ENCODE assay signal across 8 cellular contexts in the genomic region with DNA sequence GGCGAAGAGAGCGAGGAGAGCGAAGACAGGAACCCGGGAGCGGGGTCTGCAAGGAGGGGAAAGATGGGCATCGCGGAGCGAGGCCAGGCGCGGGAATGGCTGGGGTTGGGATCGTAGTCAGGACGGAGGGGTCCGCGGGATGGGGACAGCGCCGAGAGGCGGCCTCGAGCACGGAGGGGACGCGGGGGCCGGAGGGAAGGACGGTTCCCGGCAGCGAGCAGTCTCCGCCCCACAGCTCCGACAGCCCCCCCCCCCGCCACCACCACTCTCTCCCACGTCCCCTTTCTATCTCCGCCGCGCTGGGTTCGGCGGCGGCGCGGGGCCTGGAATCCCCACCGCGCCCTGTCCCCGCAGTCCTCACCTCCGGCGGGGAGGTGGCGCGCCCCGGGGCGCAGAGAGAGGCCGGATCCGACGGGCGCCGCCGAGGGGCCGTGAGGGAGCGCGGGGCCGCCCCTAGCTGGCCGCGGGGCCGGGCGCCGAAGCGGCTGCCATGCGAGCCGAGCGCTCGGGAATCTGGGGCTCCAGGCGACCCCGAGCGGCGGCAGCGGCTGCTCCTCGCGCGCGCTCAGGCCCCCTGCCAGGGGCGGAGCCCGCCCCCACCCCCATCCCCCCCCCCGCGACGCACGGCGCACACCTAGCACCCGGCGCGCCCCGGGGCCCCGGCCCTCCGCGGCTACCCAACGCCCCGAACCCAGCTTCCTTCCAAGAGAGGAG. TPM values are rescaled to one million over a fixed set of nuclear protein-coding genes. Genes with fewer than 3 reads are reported as not detected.
DNase-seq lines count a peak whose midpoint lies in the region; ATAC-seq, FAIRE-seq and TF ChIP-seq lines count a peak whose summit lies in the region.

A gene with protein sequence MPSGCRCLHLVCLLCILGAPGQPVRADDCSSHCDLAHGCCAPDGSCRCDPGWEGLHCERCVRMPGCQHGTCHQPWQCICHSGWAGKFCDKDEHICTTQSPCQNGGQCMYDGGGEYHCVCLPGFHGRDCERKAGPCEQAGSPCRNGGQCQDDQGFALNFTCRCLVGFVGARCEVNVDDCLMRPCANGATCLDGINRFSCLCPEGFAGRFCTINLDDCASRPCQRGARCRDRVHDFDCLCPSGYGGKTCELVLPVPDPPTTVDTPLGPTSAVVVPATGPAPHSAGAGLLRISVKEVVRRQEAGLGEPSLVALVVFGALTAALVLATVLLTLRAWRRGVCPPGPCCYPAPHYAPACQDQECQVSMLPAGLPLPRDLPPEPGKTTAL (minus strand): TSS at position 515 of the 714 bp plus-strand sequence. CDS start 723 bp downstream, outside the sequence.

- DNase-seq in D721Med (ENCODE audit: insufficient read length, low spot score) (peak; percentile 56), HPDE6-E6E7 (ENCODE audit: extremely low spot score) (peak; percentile 33), myocyte (ENCODE audit: low read depth) (peak; percentile 12), tibial artery (no peak), kidney glomerular epithelial cell (lab: John Stamatoyannopoulos, UW) (no peak)
- DNase-seq in activated CD4-positive, alpha-beta T cell treated with anti-CD3 and anti-CD28 coated beads, Interleukin-2, amount 10 ng/mL, durations not matched to agents 7 days and 5 days: peak; percentile 12

- no peaks in the 10 kb centered on the region for H3K9me3 Mint-ChIP-seq in activated CD4-positive, alpha-beta T cell treated with anti-CD3 and anti-CD28 coated beads, Interleukin-2, amount 10 ng/mL, durations not matched to agents 7 days and 5 days

- peaks cover 11% of the 10 kb centered on the region for H3K36me3 Mint-ChIP-seq in activated CD4-positive, alpha-beta T cell treated with anti-CD3 and anti-CD28 coated beads, Interleukin-2, amount 10 ng/mL, durations not matched to agents 7 days and 5 days (ENCODE audit: low read depth)

- peak within 1 kb of the TSS; percentile 48 for H3K9ac ChIP-seq in endocrine pancreas (ENCODE audit: control insufficient read depth, insufficient read depth, low read length)

- TF ChIP-seq CTCF in D721Med (IDR thresholded peaks at IDR 0.05; ENCODE audit: insufficient read depth, missing control alignments) (no peak), tibial artery (IDR thresholded peaks at IDR 0.05) (no peak)

- H3K27me3 ChIP-seq in endocrine pancreas (ENCODE audit: control insufficient read depth, insufficient read depth, low read length) (no peaks in the 10 kb centered on the region), tibial artery (peaks cover 0 to 43% of the 10 kb centered on the region in 2 donors)

- no peak for FAIRE-seq in D721Med (lab: Jason Lieb, UNC)

- CTCF ChIA-PET in activated CD4-positive, alpha-beta T cell treated with anti-CD3 and anti-CD28 coated beads, Interleukin-2, amount 10 ng/mL, durations not matched to agents 7 days and 5 days (lab: Charles Lee): interaction anchor here (0.8 to 2.4 kb wide), 3 partner anchors 9 to 52 kb away, joined by 3 to 16 read pairs (median 5); no protein-coding TSS in a partner anchor

- ATAC-seq in GM18867 (IDR thresholded peaks at IDR 0.05; ENCODE audit: unreplicated experiment): no peak

- H3K36me3 ChIP-seq in endocrine pancreas (ENCODE audit: control insufficient read depth, insufficient read depth, low read length) (peaks cover 4% of the 10 kb centered on the region), tibial artery (peaks cover 6 to 21% (median 15%) of the 10 kb centered on the region in 3 donors)

- H3K9me3 ChIP-seq in endocrine pancreas (ENCODE audit: control insufficient read depth, low read length) (no peaks in the 10 kb centered on the region), tibial artery (no peaks in the 10 kb centered on the region)

- POLR2A ChIA-PET in activated CD4-positive, alpha-beta T cell treated with anti-CD3 and anti-CD28 coated beads, Interleukin-2, amount 10 ng/mL, durations not matched to agents 7 days and 5 days (lab: Charles Lee): no interaction called here

- peaks cover 34% of the 10 kb centered on the region for H3K27me3 Mint-ChIP-seq in activated CD4-positive, alpha-beta T cell treated with anti-CD3 and anti-CD28 coated beads, Interleukin-2, amount 10 ng/mL, durations not matched to agents 7 days and 5 days

- no peak within 1 kb of the TSS for H3K27ac Mint-ChIP-seq in activated CD4-positive, alpha-beta T cell treated with anti-CD3 and anti-CD28 coated beads, Interleukin-2, amount 10 ng/mL, durations not matched to agents 7 days and 5 days

- no peak within 1 kb of the TSS for H3K27ac ChIP-seq in tibial artery

- H3K4me3 ChIP-seq in endocrine pancreas (ENCODE audit: control insufficient read depth, insufficient read depth, low read length) (no peak within 1 kb of the TSS), tibial artery (peak within 1 kb of the TSS; percentile 40 to 49)

- H3K4me1 ChIP-seq in endocrine pancreas (ENCODE audit: control insufficient read depth, insufficient read depth, low read length) (no peaks in the 10 kb centered on the region), tibial artery (peaks cover 0 to 21% (median 14%) of the 10 kb centered on the region in 4 donors)

- H3K4me1 Mint-ChIP-seq in activated CD4-positive, alpha-beta T cell treated with anti-CD3 and anti-CD28 coated beads, Interleukin-2, amount 10 ng/mL, durations not matched to agents 7 days and 5 days: peaks cover 12% of the 10 kb centered on the region

- intact Hi-C loops in tibial artery (cut with DNase I; ENCODE audit: low total_unique reads): loop anchor here (2.0 kb wide), 1 partner anchor 52 kb away; no protein-coding TSS in a partner anchor

- H3K4me3 Mint-ChIP-seq in activated CD4-positive, alpha-beta T cell treated with anti-CD3 and anti-CD28 coated beads, Interleukin-2, amount 10 ng/mL, durations not matched to agents 7 days and 5 days: peak within 1 kb of the TSS; percentile 77

RNA-seq across cellular contexts. Expression of the gene that starts here (rescaled TPM):
- total RNA-seq in activated CD4-positive, alpha-beta T cell treated with anti-CD3 and anti-CD28 coated beads, Interleukin-2, amount 10 ng/mL, durations not matched to agents 7 days and 5 days: not detected
- 3.3 and 6.2 TPM in 2 replicates for total RNA-seq in myocyte
- polyA plus RNA-seq in myocyte (2012): 4.1 TPM

Comparison
In these comparisons a context has a peak if more than half of its experiments do, and no peak if none do; other contexts are left out.
1. Peak in DNase-seq in activated CD4-positive, alpha-beta T cell treated with anti-CD3 and anti-CD28 coated beads, Interleukin-2, amount 10 ng/mL, durations not matched to agents 7 days and 5 days; RNA of the gene not detected or under 1 TPM.
2. DNase-seq: peak in D721Med (single experiment), HPDE6-E6E7 (single experiment) and myocyte (single experiment); none in tibial artery (0 of 2) and kidney glomerular epithelial cell (single experiment).